16 cellular contexts compared by ENCODE assay signal in genomic region chr21:35664683-35665082, GRCh38.
DNase-seq lines count a peak whose midpoint lies in the region; ATAC-seq and TF ChIP-seq lines count a peak whose summit lies in the region.
"Had no signal": no experiment of that assay in that cellular context is flagged by ENCODE, and none has a peak within 500 bp of the region (broad histone marks: within the 10 kb centered on the region; RNA-seq: fewer than 3 reads in every experiment).

No MANE protein-coding gene starts in this region.

- H3K9me3 ChIP-seq in DND-41 (ENCODE audit: insufficient read depth, low read length, severe bottlenecking) (no peaks in the 10 kb centered on the region), PC-3 (ENCODE audit: low read length) (no peaks in the 10 kb centered on the region)
- H3K9me3 ChIP-seq: adrenal gland, esophagus muscularis mucosa had no signal

- H3K9me2 ChIP-seq in PC-3 (replicated peaks; ENCODE audit: low read length), result no peaks in the 10 kb centered on the region

- no TSS peak for BruUV-seq in PC-3 (replicated peaks; lab: Mats Ljungman, UMichigan)

- H3K79me2 ChIP-seq in DND-41 (ENCODE audit: insufficient read depth, low read length) (no peaks in the 10 kb centered on the region), PC-3 (ENCODE audit: low read length) (no peaks in the 10 kb centered on the region)

- H3K36me3 ChIP-seq in DND-41 (ENCODE audit: insufficient read depth, low read length) (no peaks in the 10 kb centered on the region), PC-3 (ENCODE audit: low read depth, low read length) (no peaks in the 10 kb centered on the region)
- H3K36me3 ChIP-seq: adrenal gland, esophagus muscularis mucosa, neural progenitor cell had no signal

- intact Hi-C loops in PC-3 (cut with micrococcal nuclease), result loop anchor here (1.0 kb wide), 1 partner anchor 153 kb away; no protein-coding TSS in a partner anchor

- DNase-seq in DND-41, result peak; percentile 24
- peak; percentile 13 for DNase-seq in GM13976 (ENCODE audit: low spot score)
- DNase-seq in PC-3, result peak; percentile 94
- DNase-seq in fibroblast of the aortic adventitia (ENCODE audit: low read depth), result peak; percentile 28
- no peak for DNase-seq in NCI-H510A (lab: John Stamatoyannopoulos, UW)
- DNase-seq in NCI-H69 (lab: John Stamatoyannopoulos, UW), result no peak
- DNase-seq: adrenal gland, GDM1, HFFc6, NCI-H1092 had no signal

- H2AFZ ChIP-seq in DND-41 (ENCODE audit: low read depth, low read length) (no peak overlapping the region), PC-3 (ENCODE audit: low read length) (no peak overlapping the region)
- H2AFZ ChIP-seq: neural progenitor cell had no signal

- no peak overlapping the region for H3K9ac ChIP-seq in DND-41 (ENCODE audit: low read depth, low read length)
- peak overlapping the region; percentile 45; the same call in 1 of the 2 replicates for H3K9ac ChIP-seq in PC-3 (ENCODE audit: low read length)
- H3K9ac ChIP-seq: neural progenitor cell had no signal

- no peaks in the 10 kb centered on the region for H3F3A ChIP-seq in PC-3 (ENCODE audit: low read length, unreplicated experiment)

- H3K4me3 ChIP-seq in DND-41 (ENCODE audit: low read depth in 1 of 2, low read length in 2 of 2) (no peak overlapping the region), PC-3 (ENCODE audit: low read length) (no peak overlapping the region), fibroblast of the aortic adventitia (ENCODE audit: low read depth, low read length) (no peak overlapping the region)
- H3K4me3 ChIP-seq: adrenal gland, coronary artery, esophagus muscularis mucosa, lung, neural progenitor cell had no signal

- peak; percentile 72 for ATAC-seq in DND-41 (ENCODE audit: insufficient read depth, low read depth)
- peak; percentile 98 for ATAC-seq in PC-3
- no peak for ATAC-seq in GM19455 (IDR thresholded peaks at IDR 0.05; ENCODE audit: unreplicated experiment)
- ATAC-seq in HG03135 (IDR thresholded peaks at IDR 0.05; ENCODE audit: unreplicated experiment), result no peak

- in situ Hi-C loops in GM13976 (cut with MboI; ENCODE audit: low sequenced_read_pairs, unreplicated experiment), result no loop called here

- H3K4me1 ChIP-seq in DND-41 (ENCODE audit: insufficient read depth, low read length) (no peaks in the 10 kb centered on the region), PC-3 (ENCODE audit: insufficient read depth, low read length) (peaks cover 28% of the 10 kb centered on the region)
- H3K4me1 ChIP-seq: adrenal gland, esophagus muscularis mucosa, neural progenitor cell had no signal

- H3K27me3 ChIP-seq in DND-41 (ENCODE audit: insufficient read depth, low read length, poor library complexity), result no peaks in the 10 kb centered on the region
- no peaks in the 10 kb centered on the region for H3K27me3 ChIP-seq in PC-3 (ENCODE audit: low read length)
- H3K27me3 ChIP-seq: adrenal gland, esophagus muscularis mucosa, neural progenitor cell had no signal

- H3K27ac ChIP-seq in DND-41 (ENCODE audit: low read length) (no peak overlapping the region), PC-3 (ENCODE audit: low read length) (peak overlapping the region; percentile 82)
- H3K27ac ChIP-seq: adrenal gland, coronary artery, esophagus muscularis mucosa, neural progenitor cell had no signal

- no peak overlapping the region for H3K4me2 ChIP-seq in DND-41 (ENCODE audit: insufficient read depth, low read length)
- H3K4me2 ChIP-seq in PC-3 (ENCODE audit: low read length), result peak overlapping the region; percentile 55
- H3K4me2 ChIP-seq: neural progenitor cell had no signal

- POLR2A ChIA-PET in PC-3 (lab: Charles Lee; ENCODE audit: unreplicated experiment), result interaction anchor here (0.6 kb wide), 2 partner anchors 140 to 656 kb away, joined by 3 to 14 read pairs; partner anchors contain the start of gene MORC3

- TF ChIP-seq CTCF in DND-41 (IDR thresholded peaks at IDR 0.05; ENCODE audit: borderline replicate concordance, extremely low read depth, low read length, poor library complexity, severe bottlenecking), result no peak
- TF ChIP-seq CTCF in GM13976 (IDR thresholded peaks at IDR 0.05; ENCODE audit: borderline replicate concordance, control extremely low read depth, extremely low read depth, insufficient read depth, missing control alignments), result no peak
- no peak for TF ChIP-seq CTCF in PC-3 (conservative IDR thresholded peaks at IDR 0.05; ENCODE audit: low read depth, low read length)
- no peak for TF ChIP-seq CTCF in fibroblast of the aortic adventitia (IDR thresholded peaks at IDR 0.05; ENCODE audit: insufficient read depth, low read length)

- CTCF ChIA-PET in PC-3 (lab: Charles Lee), result no interaction called here

- H4K20me1 ChIP-seq in DND-41 (ENCODE audit: insufficient read depth, low read length), result no peaks in the 10 kb centered on the region
- H4K20me1 ChIP-seq in PC-3 (ENCODE audit: low read length), result no peaks in the 10 kb centered on the region

Comparison
In these comparisons a context has a peak if more than half of its experiments do, and no peak if none do; other contexts are left out.
1. ATAC-seq: peak in DND-41 (single experiment) and PC-3 (single experiment); none in GM19455 (single experiment) and HG03135 (single experiment).
2. DNase-seq: peak in DND-41 (single experiment), GM13976 (single experiment), PC-3 (single experiment) and fibroblast of the aortic adventitia (single experiment); none in NCI-H510A (single experiment) and NCI-H69 (single experiment).